Comparison of ENCODE assay signal across 15 cellular contexts in the genomic region with DNA sequence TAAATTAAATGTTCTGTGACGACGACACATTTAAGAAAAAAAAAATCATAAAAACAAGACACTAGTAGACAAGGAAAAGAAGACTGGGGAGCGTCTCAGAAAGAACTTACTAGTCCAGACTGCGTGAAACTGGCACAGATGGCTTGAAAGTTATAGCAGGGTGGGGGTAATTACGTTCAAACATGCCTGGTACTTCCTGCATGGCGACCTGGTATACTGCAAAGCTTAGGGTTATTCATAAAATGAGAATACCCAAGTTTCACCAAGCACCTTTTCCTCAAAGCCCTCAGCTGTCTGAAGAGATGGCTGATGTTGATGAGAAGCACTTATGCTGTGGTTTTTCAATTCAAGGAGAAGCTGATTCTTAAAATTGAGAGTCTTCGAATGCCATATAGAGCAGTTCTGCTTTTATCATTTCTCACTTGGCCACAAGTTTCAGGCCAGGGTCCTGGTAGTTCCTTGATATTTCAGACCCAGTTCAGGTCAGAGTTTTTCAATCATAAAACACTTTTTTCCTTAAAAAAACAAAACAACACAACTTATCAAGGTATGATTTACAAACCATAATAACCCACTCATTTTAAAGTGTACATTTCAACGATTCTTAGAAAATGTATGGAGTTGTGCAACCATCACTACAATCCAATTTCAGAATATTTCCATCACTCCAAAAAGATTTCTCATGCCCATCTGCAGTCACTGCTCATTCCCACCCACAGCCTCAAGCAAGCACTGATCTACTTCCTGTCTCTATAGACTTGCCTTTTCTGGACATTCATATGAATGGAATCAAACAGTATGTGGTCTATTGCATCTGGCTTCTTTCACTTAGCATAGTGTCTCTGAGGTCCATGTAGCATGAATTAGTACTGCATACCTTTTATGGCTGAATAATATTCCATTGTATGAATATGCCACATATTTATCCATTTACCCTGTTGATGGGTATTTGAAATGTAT. TPM values are rescaled to one million over a fixed set of nuclear protein-coding genes. Genes with fewer than 3 reads are reported as not detected.
DNase-seq lines count a peak whose midpoint lies in the region; ATAC-seq and TF ChIP-seq lines count a peak whose summit lies in the region.
"Had no signal": no experiment of that assay in that cellular context is flagged by ENCODE, and none has a peak within 500 bp of the region (broad histone marks: within the 10 kb centered on the region; RNA-seq: fewer than 3 reads in every experiment).

No MANE protein-coding gene starts in this region.

- H3K9me3 ChIP-seq in Loucy (ENCODE audit: insufficient read depth, low read depth, low read length) (no peaks in the 10 kb centered on the region), RWPE2 (ENCODE audit: severe bottlenecking) (no peaks in the 10 kb centered on the region), colonic mucosa (no peaks in the 10 kb centered on the region)

- H3K36me3 ChIP-seq in Loucy (ENCODE audit: insufficient read depth, low read length): no peaks in the 10 kb centered on the region
- H3K36me3 ChIP-seq in RWPE2 (ENCODE audit: low read depth): no peaks in the 10 kb centered on the region
- H3K36me3 ChIP-seq in colonic mucosa: no peaks in the 10 kb centered on the region

- H3K9me2 ChIP-seq in Loucy (replicated peaks; ENCODE audit: low read depth, low read length): no peaks in the 10 kb centered on the region

- H3K4me1 ChIP-seq in Loucy (ENCODE audit: insufficient read depth, low read length, poor library complexity, severe bottlenecking) (peaks cover 14% of the 10 kb centered on the region), RWPE2 (ENCODE audit: insufficient read depth, poor library complexity, severe bottlenecking) (peaks cover 20% of the 10 kb centered on the region), foreskin keratinocyte (peaks cover 17% of the 10 kb centered on the region), colonic mucosa (no peaks in the 10 kb centered on the region)

- H3K4me3 ChIP-seq in Loucy (ENCODE audit: low read length, poor library complexity, severe bottlenecking) (no peak overlapping the region), RWPE2 (ENCODE audit: severe bottlenecking) (no peak overlapping the region), colonic mucosa (no peak overlapping the region)

- H3K27ac ChIP-seq in RWPE2 (ENCODE audit: poor library complexity, severe bottlenecking): peak overlapping the region; percentile 42
- H3K27ac ChIP-seq in foreskin keratinocyte: peak overlapping the region; percentile 28
- no peak overlapping the region for H3K27ac ChIP-seq in colonic mucosa

- no peaks in the 10 kb centered on the region for H3F3A ChIP-seq in Loucy (ENCODE audit: low read depth)

- no peak overlapping the region for H3K9ac ChIP-seq in Loucy (ENCODE audit: low read depth, low read length, poor library complexity, severe bottlenecking)
- H3K9ac ChIP-seq in colonic mucosa (ENCODE audit: low read depth in 2 of 2, low read length in 2 of 2): no peak overlapping the region

- no peaks in the 10 kb centered on the region for H3K27me3 ChIP-seq in Loucy (ENCODE audit: insufficient read depth, low read length, poor library complexity, severe bottlenecking)
- H3K27me3 ChIP-seq in RWPE2 (ENCODE audit: insufficient read depth, poor library complexity, severe bottlenecking): no peaks in the 10 kb centered on the region
- H3K27me3 ChIP-seq in foreskin keratinocyte: no peaks in the 10 kb centered on the region
- H3K27me3 ChIP-seq in colonic mucosa: no peaks in the 10 kb centered on the region

- H4K20me1 ChIP-seq in Loucy (ENCODE audit: insufficient read depth, low read length, poor library complexity, severe bottlenecking): no peaks in the 10 kb centered on the region

- no peaks in the 10 kb centered on the region for H3K79me2 ChIP-seq in Loucy (ENCODE audit: insufficient read depth, low read length)

- H3K4me2 ChIP-seq in Loucy (ENCODE audit: low read depth, low read length, poor library complexity, severe bottlenecking): peak overlapping the region; percentile 41

- ATAC-seq in RWPE2 (ENCODE audit: low read depth): peak; percentile 17; the same call in 1 of the 3 replicates
- ATAC-seq in foreskin keratinocyte: peak; percentile 2

- intact Hi-C loops in colonic mucosa (cut with DNase I): no loop called here

- DNase-seq in Daoy (ENCODE audit: low read depth) (peak; percentile 8), RWPE2 (ENCODE audit: low spot score) (no peak), foreskin keratinocyte (peak in 1 of 2 donors; percentile 68), AG20443 (ENCODE audit: low spot score) (no peak), middle frontal gyrus (ENCODE audit: extremely low spot score, low spot score) (no peak), colonic mucosa (no peak), HuH-7.5 (ENCODE audit: low spot score) (no peak)
- DNase-seq: activated CD4-positive, alpha-beta memory T cell treated with anti-CD3 and anti-CD28 coated beads, Interleukin-2, amount 10 ng/mL, durations not matched to agents 7 days and 5 days; activated naive CD4-positive, alpha-beta T cell; central memory CD4-positive, alpha-beta T cell; erythroblast; NCI-H1105; NCI-H748 treated with DMSO at 0.1 percent for 48 hours; stimulated activated CD4-positive, alpha-beta T cell treated with anti-CD3 and anti-CD28 coated beads, Interleukin-4, amount 100 ng/mL, for 1 hour had no signal

- TF ChIP-seq CTCF in Loucy (conservative IDR thresholded peaks at IDR 0.05; ENCODE audit: low read length): no peak
- no peak for TF ChIP-seq CTCF in RWPE2 (IDR thresholded peaks at IDR 0.05; ENCODE audit: poor library complexity, severe bottlenecking)
- no peak for TF ChIP-seq CTCF in foreskin keratinocyte (conservative IDR thresholded peaks at IDR 0.05)
- TF ChIP-seq CTCF in colonic mucosa (IDR thresholded peaks at IDR 0.05): no peak

- 0 out of 2 replicates have a peak overlapping the region, but pooled peaks have one; percentile 59 for H2AFZ ChIP-seq in Loucy (ENCODE audit: low read length)

RNA-seq across cellular contexts. Expression of a gene that starts 24.6 kb away (rescaled TPM):
- 13.8 and 27.8 TPM in 2 replicates for total RNA-seq in Daoy (2014; rRNA removed; shearing (Covaris generic))
- total RNA-seq in foreskin keratinocyte: 3.0 and 3.7 TPM in 2 replicates
- 2.4 and 3.3 TPM in 2 replicates for polyA plus RNA-seq in foreskin keratinocyte
- 1 to 10 TPM; 1.0 to 1.9 TPM for total RNA-seq in colonic mucosa
